In genomic region chr17:35786941-35787432, GRCh38 we compare ENCODE assay signal across 15 cellular contexts. TPM values are rescaled to one million over a fixed set of nuclear protein-coding genes. Genes with fewer than 3 reads are reported as not detected.
DNase-seq lines count a peak whose midpoint lies in the region; ATAC-seq and TF ChIP-seq lines count a peak whose summit lies in the region.
"Had no signal": no experiment of that assay in that cellular context is flagged by ENCODE, and none has a peak within 500 bp of the region (broad histone marks: within the 10 kb centered on the region; RNA-seq: fewer than 3 reads in every experiment).

No MANE protein-coding gene starts in this region.

- no peak overlapping the region for H2AFZ ChIP-seq in hepatocyte

- 7% methylated on average over 3 of the region's 3 CpGs for WGBS in hepatocyte (ENCODE audit: low lambda C conversion rate, missing lambda C conversion rate)

- H3K4me1 ChIP-seq in hepatocyte (ENCODE audit: insufficient read depth), result peaks cover 43% of the 10 kb centered on the region
- peaks cover 39% of the 10 kb centered on the region for H3K4me1 ChIP-seq in skeletal muscle satellite cell (ENCODE audit: control insufficient read depth, insufficient read depth, low read length)

- H3K27me3 ChIP-seq in hepatocyte (no peaks in the 10 kb centered on the region), skeletal muscle satellite cell (ENCODE audit: control insufficient read depth, insufficient read depth, low read length) (peaks cover 14% of the 10 kb centered on the region)

- H3K27ac ChIP-seq in hepatocyte, result peak overlapping the region; percentile 41
- H3K27ac ChIP-seq: thoracic aorta had no signal

- H3K9me3 ChIP-seq in hepatocyte (ENCODE audit: low read depth) (no peaks in the 10 kb centered on the region), skeletal muscle satellite cell (replicated peaks; ENCODE audit: low read length) (no peaks in the 10 kb centered on the region)
- H3K9me3 ChIP-seq: thoracic aorta had no signal

- TF ChIP-seq CTCF in hepatocyte (IDR thresholded peaks at IDR 0.05; ENCODE audit: poor library complexity), result no peak

- no peaks in the 10 kb centered on the region for H3K36me3 ChIP-seq in hepatocyte (replicated peaks; ENCODE audit: insufficient read depth, low read depth)
- H3K36me3 ChIP-seq in skeletal muscle satellite cell (ENCODE audit: insufficient read depth, low read length), result no peaks in the 10 kb centered on the region
- H3K36me3 ChIP-seq: thoracic aorta had no signal

- no peaks in the 10 kb centered on the region for H4K20me1 ChIP-seq in hepatocyte (ENCODE audit: insufficient read depth, poor library complexity, severe bottlenecking)

- no peaks in the 10 kb centered on the region for H3K79me2 ChIP-seq in hepatocyte

- H3K9me2 ChIP-seq in hepatocyte (replicated peaks; ENCODE audit: insufficient read depth), result no peaks in the 10 kb centered on the region

- DNase-seq in EL, result peak; percentile 45
- peak; percentile 28 for DNase-seq in hepatocyte (ENCODE audit: low spot score)
- no peak for DNase-seq in activated effector memory CD4-positive, alpha-beta T cell treated with Interleukin-2 at 50 U/mL for 16 hours
- no peak for DNase-seq in stimulated activated CD4-positive, alpha-beta T cell treated with anti-CD3 and anti-CD28 coated beads, Interleukin-1b, Interleukin-23, amount 100 ng/mL, for 48 hours
- DNase-seq in cortex of kidney (lab: John Stamatoyannopoulos, UW), result no peak
- DNase-seq: NCI-H1092 treated with DMSO at 0.1 percent for 48 hours, NCI-H510A treated with DMSO at 0.1 percent for 48 hours, SIG-M5 had no signal

- no peak overlapping the region for H3K9ac ChIP-seq in skeletal muscle satellite cell (ENCODE audit: low read depth, low read length)

- H3K4me3 ChIP-seq in hepatocyte, result no peak overlapping the region
- no peak overlapping the region for H3K4me3 ChIP-seq in skeletal muscle satellite cell (ENCODE audit: low read length)
- H3K4me3 ChIP-seq: thoracic aorta had no signal

- ATAC-seq in SK-N-SH treated with all-trans-retinoic acid at 6 μM for 48 hours (peak; percentile 69), GM18502 (IDR thresholded peaks at IDR 0.05; ENCODE audit: poor library complexity, unreplicated experiment) (no peak)

- H3K4me2 ChIP-seq in hepatocyte (peak overlapping the region; percentile 30), skeletal muscle satellite cell (ENCODE audit: low read length) (peak overlapping the region; percentile 35)

TF ChIP-seq in SK-N-SH treated with all-trans-retinoic acid at 6 μM for 48 hours, 23 proteins besides CTCF, POLR2A, EP300 and RAD21:
- TF ChIP-seq TCF4 (CRISPR knock-in tag; IDR thresholded peaks at IDR 0.05; ENCODE audit: borderline replicate concordance), result peak; percentile 78; the same call in 1 of the 2 replicates
- TF ChIP-seq ESRRG (CRISPR knock-in tag; IDR thresholded peaks at IDR 0.05), result no peak
- TF ChIP-seq PATZ1 (CRISPR knock-in tag; IDR thresholded peaks at IDR 0.05; ENCODE audit: borderline replicate concordance), result no peak
- TF ChIP-seq, protein P1, sequence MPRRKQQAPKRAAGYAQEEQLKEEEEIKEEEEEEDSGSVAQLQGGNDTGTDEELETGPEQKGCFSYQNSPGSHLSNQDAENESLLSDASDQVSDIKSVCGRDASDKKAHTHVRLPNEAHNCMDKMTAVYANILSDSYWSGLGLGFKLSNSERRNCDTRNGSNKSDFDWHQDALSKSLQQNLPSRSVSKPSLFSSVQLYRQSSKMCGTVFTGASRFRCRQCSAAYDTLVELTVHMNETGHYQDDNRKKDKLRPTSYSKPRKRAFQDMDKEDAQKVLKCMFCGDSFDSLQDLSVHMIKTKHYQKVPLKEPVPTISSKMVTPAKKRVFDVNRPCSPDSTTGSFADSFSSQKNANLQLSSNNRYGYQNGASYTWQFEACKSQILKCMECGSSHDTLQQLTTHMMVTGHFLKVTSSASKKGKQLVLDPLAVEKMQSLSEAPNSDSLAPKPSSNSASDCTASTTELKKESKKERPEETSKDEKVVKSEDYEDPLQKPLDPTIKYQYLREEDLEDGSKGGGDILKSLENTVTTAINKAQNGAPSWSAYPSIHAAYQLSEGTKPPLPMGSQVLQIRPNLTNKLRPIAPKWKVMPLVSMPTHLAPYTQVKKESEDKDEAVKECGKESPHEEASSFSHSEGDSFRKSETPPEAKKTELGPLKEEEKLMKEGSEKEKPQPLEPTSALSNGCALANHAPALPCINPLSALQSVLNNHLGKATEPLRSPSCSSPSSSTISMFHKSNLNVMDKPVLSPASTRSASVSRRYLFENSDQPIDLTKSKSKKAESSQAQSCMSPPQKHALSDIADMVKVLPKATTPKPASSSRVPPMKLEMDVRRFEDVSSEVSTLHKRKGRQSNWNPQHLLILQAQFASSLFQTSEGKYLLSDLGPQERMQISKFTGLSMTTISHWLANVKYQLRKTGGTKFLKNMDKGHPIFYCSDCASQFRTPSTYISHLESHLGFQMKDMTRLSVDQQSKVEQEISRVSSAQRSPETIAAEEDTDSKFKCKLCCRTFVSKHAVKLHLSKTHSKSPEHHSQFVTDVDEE (CRISPR knock-in tag; IDR thresholded peaks at IDR 0.05), result 0 out of 2 replicates have a peak, but pooled peaks have one; percentile 42

RNA-seq across cellular contexts. Expression of gene MMP28, which starts 8.5 kb away (rescaled TPM):
- 11.2 and 18.0 TPM in 2 replicates for total RNA-seq in hepatocyte
- polyA plus RNA-seq in hepatocyte, result 10.8 and 12.0 TPM in 2 replicates
- under 0.01 and 0.51 TPM in 2 replicates for total RNA-seq in skeletal muscle satellite cell (2012; rRNA removed)
- total RNA-seq: activated T-helper 1 cell treated with anti-CD3 and anti-CD28 coated beads, Interleukin-12 subunit alpha, Interleukin-12 subunit beta, Interleukin-2, Interleukin-4 antibody, amounts not matched to agents 30 ng/mL and 10 ng/mL and 1 ng/mL, durations not matched to agents 14 hours and 24 hours and 36 hours had no signal

RNA-seq across cellular contexts. Expression of gene TAF15, which starts 22.3 kb away (rescaled TPM):
- 36.1 and 48.2 TPM in 2 replicates for total RNA-seq in hepatocyte
- polyA plus RNA-seq in hepatocyte, result 14.8 and 15.7 TPM in 2 replicates
- total RNA-seq in skeletal muscle satellite cell (2012; rRNA removed), result 42.8 and 45.7 TPM in 2 replicates

RNA-seq across cellular contexts. Expression of gene C17orf50, which starts 26.3 kb away (rescaled TPM):
- total RNA-seq in hepatocyte, result not detected in 2 replicates
- not detected in 2 replicates for polyA plus RNA-seq in hepatocyte
- not detected in 2 replicates for total RNA-seq in skeletal muscle satellite cell (2012; rRNA removed)
- total RNA-seq: activated T-helper 1 cell treated with anti-CD3 and anti-CD28 coated beads, Interleukin-12 subunit alpha, Interleukin-12 subunit beta, Interleukin-2, Interleukin-4 antibody, amounts not matched to agents 30 ng/mL and 10 ng/mL and 1 ng/mL, durations not matched to agents 14 hours and 24 hours and 36 hours; cardiac septum; thoracic aorta had no signal
- polyA plus RNA-seq: BJ had no signal

RNA-seq across cellular contexts. Expression of gene GAS2L2, which starts 33.9 kb away (rescaled TPM):
- not detected in 2 replicates for total RNA-seq in hepatocyte
- polyA plus RNA-seq in hepatocyte, result not detected in 2 replicates
- under 0.01 TPM in 1 of 2 replicates, not detected in the other for total RNA-seq in skeletal muscle satellite cell (2012; rRNA removed)
- total RNA-seq: thoracic aorta had no signal
- polyA plus RNA-seq: BJ had no signal

RNA-seq across cellular contexts. Expression of gene RASL10B, which starts 55.5 kb away (rescaled TPM):
- total RNA-seq in hepatocyte, result 7.4 and 7.6 TPM in 2 replicates
- polyA plus RNA-seq in hepatocyte, result 7.1 and 8.4 TPM in 2 replicates
- 0.22 and 0.25 TPM in 2 replicates for total RNA-seq in skeletal muscle satellite cell (2012; rRNA removed)

Comparison
In these comparisons a context has a peak if more than half of its experiments do, and no peak if none do; other contexts are left out.
1. DNase-seq: peak in EL (single experiment) and hepatocyte (single experiment); none in activated effector memory CD4-positive, alpha-beta T cell treated with Interleukin-2 at 50 U/mL for 16 hours (single experiment), stimulated activated CD4-positive, alpha-beta T cell treated with anti-CD3 and anti-CD28 coated beads, Interleukin-1b, Interleukin-23, amount 100 ng/mL, for 48 hours (single experiment) and cortex of kidney (single experiment).